In genomic region chr7:123154231-123154860, GRCh38 we compare ENCODE assay signal across 8 cellular contexts. TPM values are rescaled to one million over a fixed set of nuclear protein-coding genes. Genes with fewer than 3 reads are reported as not detected.
DNase-seq lines count a peak whose midpoint lies in the region; ATAC-seq and TF ChIP-seq lines count a peak whose summit lies in the region.

No MANE protein-coding gene starts in this region.

- H3K36me3 ChIP-seq in liver (ENCODE audit: control insufficient read depth in 4 of 4, insufficient read depth in 3 of 4, low read depth in 1 of 4, low read length in 3 of 4) = no peaks in the 10 kb centered on the region

- peak; percentile 85 to 94 for TF ChIP-seq RAD21 in liver (IDR thresholded peaks at IDR 0.05)

- peaks cover 0 to 4% (median 0%) of the 10 kb centered on the region in 4 donors for H3K4me1 ChIP-seq in liver (ENCODE audit: control insufficient read depth in 4 of 4, insufficient read depth in 4 of 4, low read length in 3 of 4)

- no peaks in the 10 kb centered on the region for H3K27me3 ChIP-seq in liver (ENCODE audit: control insufficient read depth in 4 of 4, insufficient read depth in 4 of 4, low read length in 3 of 4)

- ATAC-seq in GM18505 (IDR thresholded peaks at IDR 0.05; ENCODE audit: unreplicated experiment) (peak; percentile 94), HG02840 (IDR thresholded peaks at IDR 0.05; ENCODE audit: low FRiP score, unreplicated experiment) (peak; percentile 96), SK-N-SH treated with all-trans-retinoic acid at 6 μM for 48 hours (peak; percentile 99)
- ATAC-seq in stimulated activated naive CD8-positive, alpha-beta T cell treated with anti-CD3 and anti-CD28 coated beads, Interleukin-15, Interleukin-2, amounts not matched to agents 100 U/mL and 50 U/mL, for 24 hours = peak; percentile 40

- TF ChIP-seq POLR2A in GM18505 (IDR thresholded peaks at IDR 0.05; ENCODE audit: borderline replicate concordance, extremely low read depth, insufficient read depth, insufficient read length) = no peak

- H3K4me3 ChIP-seq in liver (ENCODE audit: low read depth in 1 of 3, low read length in 3 of 3) = no peak overlapping the region

- 2% methylated on average over 3 of the region's 3 CpGs for WGBS in liver

- no peak overlapping the region for H3K27ac ChIP-seq in liver (ENCODE audit: low read depth in 1 of 2, low read length in 2 of 2)

- no peak overlapping the region for H3K9ac ChIP-seq in liver (ENCODE audit: low read depth in 1 of 2, low read length in 2 of 2)

- peak; percentile 80 for TF ChIP-seq CTCF in AG09319 (IDR thresholded peaks at IDR 0.05; ENCODE audit: low read depth, low read length)
- TF ChIP-seq CTCF in liver (IDR thresholded peaks at IDR 0.05; ENCODE audit: low read depth, low read length, missing input control) = peak; percentile 76

- no peaks in the 10 kb centered on the region for H3K9me3 ChIP-seq in liver (ENCODE audit: control insufficient read depth in 4 of 4, low read length in 3 of 4)

- DNase-seq in AG09319 (ENCODE audit: extremely low read depth, low read depth) (peak; percentile 10), NCI-H1092 (lab: John Stamatoyannopoulos, UW) (peak; percentile 82), dedifferentiated amniotic fluid mesenchymal stem cell (ENCODE audit: extremely low spot score) (peak; percentile 83)
- DNase-seq in stimulated activated naive CD8-positive, alpha-beta T cell treated with anti-CD3 and anti-CD28 coated beads, Interleukin-15, Interleukin-2, amounts not matched to agents 100 U/mL and 50 U/mL, for 24 hours = peak; percentile 43

TF ChIP-seq in SK-N-SH treated with all-trans-retinoic acid at 6 μM for 48 hours, 23 proteins besides CTCF, POLR2A, EP300 and RAD21:
- TF ChIP-seq TSHZ2 (CRISPR knock-in tag; IDR thresholded peaks at IDR 0.05) (peak; percentile 51; the same call in 1 of the 2 replicates), ESRRG (CRISPR knock-in tag; IDR thresholded peaks at IDR 0.05) (no peak), RARB (CRISPR knock-in tag; IDR thresholded peaks at IDR 0.05) (no peak), ARNTL (CRISPR knock-in tag; IDR thresholded peaks at IDR 0.05; ENCODE audit: borderline replicate concordance, low read depth) (no peak), ZC3H10 (CRISPR knock-in tag; IDR thresholded peaks at IDR 0.05) (no peak)

TF ChIP-seq in liver, 16 proteins besides CTCF, POLR2A, EP300 and RAD21:
- no peak for TF ChIP-seq FOXA2 (IDR thresholded peaks at IDR 0.05)
- TF ChIP-seq HNF4A (conservative IDR thresholded peaks at IDR 0.05) = no peak
- no peak for TF ChIP-seq EGR1 (IDR thresholded peaks at IDR 0.05; ENCODE audit: low read depth in 2 of 2)
- TF ChIP-seq FOXA1 (IDR thresholded peaks at IDR 0.05) = no peak
- peak; percentile 75 for TF ChIP-seq ATF3 (IDR thresholded peaks at IDR 0.05)
- no peak for TF ChIP-seq NR2F2 (IDR thresholded peaks at IDR 0.05)
- TF ChIP-seq JUND (IDR thresholded peaks at IDR 0.05) = peak in 1 of 2 donors; percentile 83
- no peak for TF ChIP-seq YY1 (IDR thresholded peaks at IDR 0.05)
- TF ChIP-seq ZBTB33 (IDR thresholded peaks at IDR 0.05) = no peak
- no peak for TF ChIP-seq TAF1 (conservative IDR thresholded peaks at IDR 0.05)
- TF ChIP-seq RXRA (IDR thresholded peaks at IDR 0.05) = no peak
- TF ChIP-seq REST (IDR thresholded peaks at IDR 0.05) = no peak
- TF ChIP-seq HNF4G (IDR thresholded peaks at IDR 0.05) = no peak
- no peak for TF ChIP-seq MAX (IDR thresholded peaks at IDR 0.05)
- TF ChIP-seq GABPA (IDR thresholded peaks at IDR 0.05 in 1 of 2, conservative IDR thresholded peaks at IDR 0.05 in 1 of 2) = no peak

RNA-seq across cellular contexts. Expression of gene SLC13A1, which starts 45.4 kb away (rescaled TPM):
- not detected for total RNA-seq in liver
- not detected for polyA plus RNA-seq in liver

Comparison
In these comparisons a context has a peak if more than half of its experiments do, and no peak if none do; other contexts are left out.
1. DNase-seq: peak in every context shown above with its lines; median percentile 83 in dedifferentiated amniotic fluid mesenchymal stem cell; 82 in NCI-H1092; 43 in stimulated activated naive CD8-positive, alpha-beta T cell treated with anti-CD3 and anti-CD28 coated beads, Interleukin-15, Interleukin-2, amounts not matched to agents 100 U/mL and 50 U/mL, for 24 hours; 10 in AG09319.
2. ATAC-seq: peak in every context shown above with its lines; median percentile 99 in SK-N-SH treated with all-trans-retinoic acid at 6 μM for 48 hours; 96 in HG02840; 94 in GM18505; 40 in stimulated activated naive CD8-positive, alpha-beta T cell treated with anti-CD3 and anti-CD28 coated beads, Interleukin-15, Interleukin-2, amounts not matched to agents 100 U/mL and 50 U/mL, for 24 hours.